In the genomic region with DNA sequence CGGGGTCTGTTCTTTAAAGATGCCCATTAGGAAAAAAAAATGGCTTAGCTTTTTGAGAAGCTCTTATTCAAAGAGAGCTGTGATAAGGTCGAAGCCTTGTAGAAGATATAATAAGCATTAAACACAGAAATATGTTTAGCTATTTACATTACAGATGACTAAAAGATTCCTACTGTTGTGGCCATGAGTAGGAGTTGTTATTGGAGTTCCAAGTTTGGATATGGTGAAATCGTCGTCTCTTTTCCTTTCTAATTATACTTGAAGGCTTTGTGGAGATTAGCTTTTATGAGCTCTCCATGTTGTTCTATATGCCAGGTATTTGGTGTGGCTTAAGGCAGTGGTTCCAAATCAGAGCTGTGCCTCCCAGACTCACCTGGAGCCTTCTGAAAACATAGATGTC, we compare ENCODE assay signal across 19 cellular contexts.
DNase-seq lines count a peak whose midpoint lies in the region; ATAC-seq, FAIRE-seq and TF ChIP-seq lines count a peak whose summit lies in the region.
"Had no signal": no experiment of that assay in that cellular context is flagged by ENCODE, and none has a peak within 500 bp of the region (broad histone marks: within the 10 kb centered on the region; RNA-seq: fewer than 3 reads in every experiment).

No MANE protein-coding gene starts in this region.

- peaks cover 8% of the 10 kb centered on the region; the same call in 1 of the 2 replicates for H4K20me1 ChIP-seq in GM23248 (ENCODE audit: insufficient read depth)
- H4K20me1 ChIP-seq in astrocyte (ENCODE audit: insufficient read depth, low read length): peaks cover 69% of the 10 kb centered on the region

- no peaks in the 10 kb centered on the region for H3K9me2 ChIP-seq in GM23248 (ENCODE audit: insufficient read depth)

- H3K4me2 ChIP-seq in GM23248 (ENCODE audit: unreplicated experiment) (no peak overlapping the region), astrocyte (ENCODE audit: low read length) (no peak overlapping the region)
- H3K4me2 ChIP-seq: BLaER1 had no signal

- H3K9me3 Mint-ChIP-seq in astrocyte (ENCODE audit: unreplicated experiment): no peaks in the 10 kb centered on the region

- peaks cover 13% of the 10 kb centered on the region for H3K36me3 Mint-ChIP-seq in astrocyte (ENCODE audit: low read depth, unreplicated experiment)
- H3K36me3 Mint-ChIP-seq: CD8-positive, alpha-beta memory T cell had no signal

- H3K36me3 ChIP-seq in GM23248 (ENCODE audit: low read depth): peaks cover 71% of the 10 kb centered on the region
- peaks cover 36% of the 10 kb centered on the region for H3K36me3 ChIP-seq in astrocyte (ENCODE audit: insufficient read depth, low read length)
- H3K36me3 ChIP-seq in skeletal muscle tissue (ENCODE audit: control insufficient read depth in 3 of 3, insufficient read depth in 3 of 3, low read length in 3 of 3): peaks cover 4 to 19% (median 6%) of the 10 kb centered on the region in 3 donors
- H3K36me3 ChIP-seq in esophagus squamous epithelium: peaks cover 0 to 55% (median 4%) of the 10 kb centered on the region in 3 donors

- ATAC-seq in GM19035 (IDR thresholded peaks at IDR 0.05; ENCODE audit: unreplicated experiment) (no peak), omental fat pad (ENCODE audit: low FRiP score) (no peak)

- no peak overlapping the region for H3K4me3 ChIP-seq in GM23248
- no peak overlapping the region for H3K4me3 ChIP-seq in astrocyte (ENCODE audit: insufficient read depth, low read depth, low read length)
- no peak overlapping the region for H3K4me3 ChIP-seq in fibroblast of villous mesenchyme (ENCODE audit: low read depth, low read length)
- H3K4me3 ChIP-seq in skeletal muscle tissue (ENCODE audit: low read length in 3 of 3): no peak overlapping the region
- H3K4me3 ChIP-seq in esophagus squamous epithelium: no peak overlapping the region
- H3K4me3 ChIP-seq: BLaER1, Peyer's patch had no signal

- H3K27me3 ChIP-seq in GM23248 (replicated peaks; ENCODE audit: insufficient read depth): no peaks in the 10 kb centered on the region
- H3K27me3 ChIP-seq in astrocyte (ENCODE audit: insufficient read depth, low read length): no peaks in the 10 kb centered on the region
- H3K27me3 ChIP-seq in skeletal muscle tissue (ENCODE audit: control insufficient read depth in 3 of 3, insufficient read depth in 3 of 3, low read length in 3 of 3): no peaks in the 10 kb centered on the region
- no peaks in the 10 kb centered on the region for H3K27me3 ChIP-seq in esophagus squamous epithelium
- H3K27me3 ChIP-seq: BLaER1, Peyer's patch had no signal

- 94 to 97% methylated on average over 4 of the region's 4 CpGs for WGBS in GM23248 (ENCODE audit: low coverage in 1 of 2, low lambda C conversion rate in 2 of 2, missing lambda C conversion rate in 2 of 2), 2 experiments
- WGBS in esophagus squamous epithelium, 2 donors: 62 to 68% methylated on average over 4 of the region's 4 CpGs

- peak overlapping the region; percentile 43; the same call in 1 of the 2 replicates for H3K27ac ChIP-seq in GM23248
- H3K27ac ChIP-seq in astrocyte (ENCODE audit: low read depth, low read length): peak overlapping the region; percentile 37
- peak overlapping the region; percentile 9 for H3K27ac ChIP-seq in skeletal muscle tissue (ENCODE audit: low read depth, low read length)
- H3K27ac ChIP-seq in esophagus squamous epithelium: no peak overlapping the region
- H3K27ac ChIP-seq: BLaER1, Peyer's patch had no signal

- peaks cover 60% of the 10 kb centered on the region for H3F3A ChIP-seq in GM23248 (ENCODE audit: insufficient read depth)

- no peak overlapping the region for H3K4me3 Mint-ChIP-seq in astrocyte (ENCODE audit: unreplicated experiment)

- TF ChIP-seq CTCF in astrocyte (IDR thresholded peaks at IDR 0.05; ENCODE audit: insufficient read depth, low read depth, low read length): no peak
- TF ChIP-seq CTCF in fibroblast of villous mesenchyme (IDR thresholded peaks at IDR 0.05; ENCODE audit: insufficient read depth, low read depth, low read length): no peak
- no peak for TF ChIP-seq CTCF in esophagus squamous epithelium (IDR thresholded peaks at IDR 0.05)
- TF ChIP-seq CTCF in omental fat pad (IDR thresholded peaks at IDR 0.05): no peak

- TF ChIP-seq POLR2A in esophagus squamous epithelium (IDR thresholded peaks at IDR 0.05): no peak

- in situ Hi-C loops in GM23248 (cut with MboI): no loop called here

- peaks cover 100% of the 10 kb centered on the region for H3K79me2 ChIP-seq in GM23248 (ENCODE audit: insufficient read depth)
- H3K79me2 ChIP-seq in astrocyte (ENCODE audit: insufficient read depth, low read length): peaks cover 92% of the 10 kb centered on the region

- H3K27me3 Mint-ChIP-seq in astrocyte (ENCODE audit: low read depth, unreplicated experiment): no peaks in the 10 kb centered on the region

- FAIRE-seq in astrocyte (lab: Jason Lieb, UNC): no peak
- FAIRE-seq: GM19239, H1 had no signal

- DNase-seq in GM23248 (no peak), astrocyte (ENCODE audit: low read depth) (peak; percentile 62), fibroblast of villous mesenchyme (ENCODE audit: low read depth) (peak; percentile 62), NCI-H82 treated with DMSO at 0.1 percent for 48 hours (lab: John Stamatoyannopoulos, UW; ENCODE audit: unreplicated experiment) (no peak), esophagus squamous epithelium (lab: John Stamatoyannopoulos, UW) (no peak), omental fat pad (ENCODE audit: low spot score) (no peak)
- DNase-seq: CD8-positive, alpha-beta memory T cell; NCI-H1105 treated with DMSO at 0.1 percent for 48 hours; NCI-H187 treated with DMSO at 0.1 percent for 48 hours; NCI-H2171; NCI-H446 treated with DMSO at 0.1 percent for 48 hours; NCI-H748 treated with DMSO at 0.1 percent for 48 hours; Peyer's patch; Right ventricle myocardium superior had no signal

- H2AFZ ChIP-seq in GM23248: no peak overlapping the region
- H2AFZ ChIP-seq in astrocyte (ENCODE audit: low read depth, low read length): no peak overlapping the region

- H3K4me1 Mint-ChIP-seq in astrocyte (ENCODE audit: low read depth, unreplicated experiment): peaks cover 16% of the 10 kb centered on the region
- H3K4me1 Mint-ChIP-seq: CD8-positive, alpha-beta memory T cell had no signal

- no peaks in the 10 kb centered on the region for H3K9me3 ChIP-seq in GM23248 (ENCODE audit: low read depth)
- H3K9me3 ChIP-seq in astrocyte (ENCODE audit: insufficient read depth, low read depth, low read length): no peaks in the 10 kb centered on the region
- H3K9me3 ChIP-seq in skeletal muscle tissue (ENCODE audit: control insufficient read depth in 3 of 3, low read length in 3 of 3): no peaks in the 10 kb centered on the region
- no peaks in the 10 kb centered on the region for H3K9me3 ChIP-seq in esophagus squamous epithelium
- H3K9me3 ChIP-seq: BLaER1, Peyer's patch had no signal

- intact Hi-C loops in esophagus squamous epithelium (cut with DNase I): no loop called here

- H3K27ac Mint-ChIP-seq in astrocyte (ENCODE audit: unreplicated experiment): peak overlapping the region; percentile 44
- H3K27ac Mint-ChIP-seq: CD8-positive, alpha-beta memory T cell had no signal

- H3K4me1 ChIP-seq in GM23248 (ENCODE audit: insufficient read depth) (peaks cover 31% of the 10 kb centered on the region), astrocyte (ENCODE audit: insufficient read depth, low read length) (peaks cover 7% of the 10 kb centered on the region), skeletal muscle tissue (ENCODE audit: control insufficient read depth in 3 of 3, insufficient read depth in 3 of 3, low read length in 3 of 3) (peaks cover 31 to 51% (median 37%) of the 10 kb centered on the region in 3 donors), esophagus squamous epithelium (peaks cover 0 to 28% (median 15%) of the 10 kb centered on the region in 3 donors)
- H3K4me1 ChIP-seq: Peyer's patch had no signal

- H3K9ac ChIP-seq in GM23248: no peak overlapping the region
- H3K9ac ChIP-seq in astrocyte (ENCODE audit: low read length): no peak overlapping the region
- H3K9ac ChIP-seq in skeletal muscle tissue (ENCODE audit: low read depth in 1 of 3, low read length in 3 of 3): no peak overlapping the region
- H3K9ac ChIP-seq: BLaER1 had no signal

Comparison
In these comparisons a context has a peak if more than half of its experiments do, and no peak if none do; other contexts are left out.
1. DNase-seq: peak in astrocyte (single experiment) and fibroblast of villous mesenchyme (single experiment); none in GM23248 (single experiment), NCI-H82 treated with DMSO at 0.1 percent for 48 hours (single experiment), esophagus squamous epithelium (single experiment) and omental fat pad (single experiment).
2. H3K27ac ChIP-seq: peak in GM23248 (single experiment), astrocyte (single experiment) and skeletal muscle tissue (single experiment); none in esophagus squamous epithelium (0 of 4).